Comparison of ENCODE assay signal across 9 cellular contexts in the genomic region with DNA sequence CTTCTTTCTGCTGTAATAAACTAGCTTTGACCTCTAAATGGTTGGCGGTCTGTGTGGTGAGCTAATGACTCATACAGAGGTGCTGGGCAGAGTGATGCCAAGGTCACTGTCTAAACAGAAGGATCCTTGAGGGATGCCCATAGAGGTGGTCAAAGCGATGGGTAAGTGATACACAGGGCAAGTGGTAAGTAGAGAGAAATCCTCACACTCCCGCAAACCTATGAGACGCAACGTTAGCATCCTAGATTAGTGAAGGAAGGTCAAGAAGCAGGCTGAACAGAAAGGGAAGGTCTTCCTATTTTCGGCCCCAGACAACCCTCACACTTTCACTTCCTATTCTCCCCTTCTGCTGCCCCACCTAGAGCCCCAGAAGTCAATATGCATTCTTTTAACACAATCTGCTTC.
DNase-seq lines count a peak whose midpoint lies in the region; ATAC-seq and TF ChIP-seq lines count a peak whose summit lies in the region.
"Had no signal": no experiment of that assay in that cellular context is flagged by ENCODE, and none has a peak within 500 bp of the region (broad histone marks: within the 10 kb centered on the region; RNA-seq: fewer than 3 reads in every experiment).

No MANE protein-coding gene starts in this region.

- intact Hi-C loops in ovary (cut with DNase I), result no loop called here

- no peaks in the 10 kb centered on the region for H3K9me3 ChIP-seq in ovary

- no peak overlapping the region for H3K4me3 ChIP-seq in ovary

- no peaks in the 10 kb centered on the region for H3K27me3 ChIP-seq in ovary

- H3K4me1 ChIP-seq in ovary (ENCODE audit: insufficient read depth), result peaks cover 4% of the 10 kb centered on the region

- in situ Hi-C loops in ACHN (cut with HindIII; ENCODE audit: low pct_ligation_motif_present, low pct_unique_long_range_greater_than_20kb, low sequenced_read_pairs), result no loop called here

- no peak for TF ChIP-seq POLR2A in ovary (IDR thresholded peaks at IDR 0.05)

- peak; percentile 1 for DNase-seq in glomerular visceral epithelial cell (ENCODE audit: extremely low spot score)
- no peak for DNase-seq in NCI-H446 treated with DMSO at 0.1 percent for 48 hours (lab: John Stamatoyannopoulos, UW)
- no peak for DNase-seq in epidermal melanocyte (ENCODE audit: insufficient read length, low spot score)
- DNase-seq in ACHN, result no peak
- DNase-seq in ovary, result no peak
- DNase-seq: stimulated activated CD8-positive, alpha-beta memory T cell treated with anti-CD3 and anti-CD28 coated beads, Interleukin-4, amount 100 ng/mL, for 48 hours had no signal

- no peak for TF ChIP-seq CTCF in ovary (IDR thresholded peaks at IDR 0.05)

- peak; percentile 86 for ATAC-seq in GM18499 (IDR thresholded peaks at IDR 0.05; ENCODE audit: insufficient read depth, unreplicated experiment)
- ATAC-seq in GM21576 (IDR thresholded peaks at IDR 0.05; ENCODE audit: unreplicated experiment), result peak; percentile 96
- ATAC-seq in HG03565 (IDR thresholded peaks at IDR 0.05; ENCODE audit: unreplicated experiment), result peak; percentile 88

- 69 to 76% (median 73%) methylated on average over 6 of the region's 6 CpGs for WGBS in ovary, 3 donors

- no peak for TF ChIP-seq EP300 in ovary (IDR thresholded peaks at IDR 0.05)

- H3K36me3 ChIP-seq in ovary, result no peaks in the 10 kb centered on the region

- H3K27ac ChIP-seq in ovary, result no peak overlapping the region
